In the genomic region with DNA sequence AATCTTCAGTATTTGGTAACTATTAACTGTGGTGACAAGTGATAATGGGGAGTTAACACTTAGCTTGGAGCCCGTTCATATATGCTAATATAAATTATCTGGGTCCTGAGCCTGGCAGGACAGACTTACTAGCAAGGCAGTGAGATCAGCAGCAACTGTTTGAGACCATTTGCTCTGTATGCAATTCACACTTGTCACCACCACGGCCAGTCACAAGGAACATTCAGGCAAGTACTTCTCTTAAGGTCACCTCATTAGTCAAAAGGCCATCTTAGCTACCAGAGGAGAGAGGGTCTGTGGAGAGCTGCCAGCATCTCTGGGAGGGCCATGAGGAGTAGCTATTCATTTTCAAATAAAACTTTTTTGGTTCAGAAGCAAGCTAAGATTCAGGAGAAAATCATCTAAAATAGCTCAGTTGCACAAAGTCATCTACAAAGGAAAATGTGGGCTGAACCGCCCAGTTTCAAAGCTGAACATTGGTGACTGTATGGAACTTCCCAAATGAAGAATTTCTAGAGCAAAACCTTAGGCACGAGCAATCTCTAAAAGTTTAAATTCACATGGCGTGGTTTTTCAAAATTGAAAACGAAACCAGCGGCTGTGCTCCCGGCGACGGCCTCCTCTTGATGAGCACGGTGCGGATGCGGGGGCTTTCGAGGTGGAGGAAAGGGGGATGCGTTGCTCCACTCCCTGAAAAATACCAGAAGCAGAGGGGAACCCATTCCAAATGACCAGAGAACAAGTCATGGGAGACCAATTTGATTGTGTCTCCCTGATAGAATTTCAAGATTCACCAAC, we compare ENCODE assay signal across 25 cellular contexts.
DNase-seq lines count a peak whose midpoint lies in the region; ATAC-seq lines count a peak whose summit lies in the region.
"Had no signal": no experiment of that assay in that cellular context is flagged by ENCODE, and none has a peak within 500 bp of the region (broad histone marks: within the 10 kb centered on the region; RNA-seq: fewer than 3 reads in every experiment).

No MANE protein-coding gene starts in this region.

- H3K4me3 Mint-ChIP-seq in CD4-positive, CD25-positive, alpha-beta regulatory T cell = peak overlapping the region in 3 of 4 donors; percentile 39 to 62 (median 57)
- no peak overlapping the region for H3K4me3 Mint-ChIP-seq in stimulated activated effector memory CD8-positive, alpha-beta T cell treated with anti-CD3 and anti-CD28 coated beads, Interleukin-12 subunit alpha, Interleukin-12 subunit beta, amount 100 ng/mL, for 72 hours
- H3K4me3 Mint-ChIP-seq: activated naive CD8-positive, alpha-beta T cell; CD14-positive monocyte; natural killer cell had no signal

- no peak overlapping the region for H3K4ac ChIP-seq in mesendoderm (ENCODE audit: low read depth, low read length)

- no peak overlapping the region for H3K4me3 ChIP-seq in CD4-positive, CD25-positive, alpha-beta regulatory T cell (ENCODE audit: low read depth, low read length)
- H3K4me3 ChIP-seq in mesendoderm (ENCODE audit: low read length) = no peak overlapping the region
- H3K4me3 ChIP-seq: breast epithelium, hepatocyte, lung, mucosa of descending colon, tibial artery had no signal

- no peaks in the 10 kb centered on the region for H3K27me3 Mint-ChIP-seq in CD4-positive, CD25-positive, alpha-beta regulatory T cell
- H3K27me3 Mint-ChIP-seq: activated naive CD8-positive, alpha-beta T cell had no signal

- no peaks in the 10 kb centered on the region for H3K4me1 ChIP-seq in CD4-positive, CD25-positive, alpha-beta regulatory T cell (ENCODE audit: control insufficient read depth, insufficient read depth, low read length, poor library complexity, severe bottlenecking)
- H3K4me1 ChIP-seq in mesendoderm (ENCODE audit: control insufficient read depth, low read depth, low read length) = no peaks in the 10 kb centered on the region
- H3K4me1 ChIP-seq: breast epithelium, tibial artery had no signal

- peak overlapping the region in 2 of 3 donors; percentile 32 to 54 for H3K27ac Mint-ChIP-seq in CD4-positive, CD25-positive, alpha-beta regulatory T cell
- no peak overlapping the region for H3K27ac Mint-ChIP-seq in stimulated activated effector memory CD8-positive, alpha-beta T cell treated with anti-CD3 and anti-CD28 coated beads, Interleukin-12 subunit alpha, Interleukin-12 subunit beta, amount 100 ng/mL, for 72 hours
- H3K27ac Mint-ChIP-seq: activated naive CD8-positive, alpha-beta T cell; activated T-helper 2 cell treated with anti-CD3 and anti-CD28 coated beads, Interferon-gamma antibody, Interleukin-2, Interleukin-4, amounts not matched to agents 10 μg/mL and 5 μg/mL and 100 μg/mL, durations not matched to agents 14 hours and 24 hours and 36 hours; CD14-positive monocyte; natural killer cell had no signal

- H2BK15ac ChIP-seq in mesendoderm (replicated peaks; ENCODE audit: low read depth) = no peak overlapping the region

- peaks cover 0 to 6% (median 0%) of the 10 kb centered on the region in 7 donors for H3K9me3 Mint-ChIP-seq in CD4-positive, CD25-positive, alpha-beta regulatory T cell
- H3K9me3 Mint-ChIP-seq in stimulated activated effector memory CD8-positive, alpha-beta T cell treated with anti-CD3 and anti-CD28 coated beads, Interleukin-12 subunit alpha, Interleukin-12 subunit beta, amount 100 ng/mL, for 72 hours = no peaks in the 10 kb centered on the region
- H3K9me3 Mint-ChIP-seq: activated T-helper 2 cell treated with anti-CD3 and anti-CD28 coated beads, Interferon-gamma antibody, Interleukin-2, Interleukin-4, amounts not matched to agents 10 μg/mL and 5 μg/mL and 100 μg/mL, durations not matched to agents 14 hours and 24 hours and 36 hours; natural killer cell had no signal

- ATAC-seq in CD4-positive, CD25-positive, alpha-beta regulatory T cell (ENCODE audit: low read depth in 2 of 2) = no peak
- no peak for ATAC-seq in stimulated activated effector memory CD8-positive, alpha-beta T cell treated with anti-CD3 and anti-CD28 coated beads, Interleukin-12 subunit alpha, Interleukin-12 subunit beta, amount 100 ng/mL, for 72 hours
- ATAC-seq: mucosa of descending colon, natural killer cell had no signal

- WGBS in mesendoderm (ENCODE audit: extremely low coverage, insufficient coverage, low lambda C conversion rate) = no CpG with 5 or more reads among the region's 15 CpGs

- H2AK5ac ChIP-seq in mesendoderm (ENCODE audit: low read length) = no peak overlapping the region

- H3K56ac ChIP-seq in mesendoderm (ENCODE audit: low read length) = no peak overlapping the region

- no peak overlapping the region for H3K27ac ChIP-seq in CD4-positive, CD25-positive, alpha-beta regulatory T cell (ENCODE audit: insufficient read depth, low read length, poor library complexity, severe bottlenecking)
- H3K27ac ChIP-seq in mesendoderm (ENCODE audit: low read depth, low read length) = no peak overlapping the region
- H3K27ac ChIP-seq: breast epithelium, hepatocyte, RWPE1, tibial artery had no signal

- no peak overlapping the region for H3K23ac ChIP-seq in mesendoderm (ENCODE audit: low read length)

- H2BK120ac ChIP-seq in mesendoderm (ENCODE audit: low read depth, low read length) = no peak overlapping the region

- H4K8ac ChIP-seq in mesendoderm (ENCODE audit: low read depth, low read length) = no peak overlapping the region

- no peaks in the 10 kb centered on the region for H3K36me3 ChIP-seq in CD4-positive, CD25-positive, alpha-beta regulatory T cell (ENCODE audit: control insufficient read depth, insufficient read depth, low read length)
- no peaks in the 10 kb centered on the region for H3K36me3 ChIP-seq in mesendoderm (ENCODE audit: control insufficient read depth, insufficient read depth, low read length)
- H3K36me3 ChIP-seq: breast epithelium, tibial artery had no signal

- no peak overlapping the region for H2BK5ac ChIP-seq in mesendoderm (ENCODE audit: low read length)

- H3K36me3 Mint-ChIP-seq in CD4-positive, CD25-positive, alpha-beta regulatory T cell = no peaks in the 10 kb centered on the region
- H3K36me3 Mint-ChIP-seq in stimulated activated effector memory CD8-positive, alpha-beta T cell treated with anti-CD3 and anti-CD28 coated beads, Interleukin-12 subunit alpha, Interleukin-12 subunit beta, amount 100 ng/mL, for 72 hours = no peaks in the 10 kb centered on the region
- H3K36me3 Mint-ChIP-seq: activated naive CD8-positive, alpha-beta T cell; CD14-positive monocyte; natural killer cell had no signal

- no peak for DNase-seq in CD4-positive, CD25-positive, alpha-beta regulatory T cell
- DNase-seq in H4 (ENCODE audit: low spot score) (peak; percentile 21), RPMI8226 (peak; percentile 5), mesendoderm (peak; percentile 44), NCI-H2196 treated with DMSO at 0.1 percent for 48 hours (lab: John Stamatoyannopoulos, UW; ENCODE audit: unreplicated experiment) (no peak), cortex of kidney (lab: John Stamatoyannopoulos, UW) (no peak)
- no peak for DNase-seq in stimulated activated effector memory CD8-positive, alpha-beta T cell treated with anti-CD3 and anti-CD28 coated beads, Interleukin-12 subunit alpha, Interleukin-12 subunit beta, amount 100 ng/mL, for 72 hours (ENCODE audit: low spot score in 2 of 2)
- DNase-seq: activated CD4-positive, alpha-beta T cell treated with anti-CD3 and anti-CD28 coated beads, Interleukin-2, amount 50 U/mL, for 48 hours; anterior cingulate cortex; DND-41; kidney glomerular epithelial cell; mucosa of descending colon; natural killer cell; NCI-H1417; NCI-H446; NCI-H774; stimulated activated CD4-positive, alpha-beta T cell treated with anti-CD3 and anti-CD28 coated beads, Interleukin-4, amount 100 ng/mL, for 1 hour; tibial artery had no signal

- H3K4me2 ChIP-seq in mesendoderm (ENCODE audit: low read length) = no peak overlapping the region
- H3K4me2 ChIP-seq: hepatocyte had no signal

- H3K27me3 ChIP-seq in CD4-positive, CD25-positive, alpha-beta regulatory T cell (ENCODE audit: control insufficient read depth, insufficient read depth, low read length) = no peaks in the 10 kb centered on the region
- no peaks in the 10 kb centered on the region for H3K27me3 ChIP-seq in mesendoderm (ENCODE audit: insufficient read depth, low read length, poor library complexity)
- H3K27me3 ChIP-seq: breast epithelium, hepatocyte had no signal

- no peaks in the 10 kb centered on the region for H3K79me1 ChIP-seq in mesendoderm (ENCODE audit: low read length)

- no peak overlapping the region for H3K9ac ChIP-seq in mesendoderm (ENCODE audit: low read length)

- H3K79me2 ChIP-seq in mesendoderm (ENCODE audit: control insufficient read depth, insufficient read depth, low read length) = no peaks in the 10 kb centered on the region
- H3K79me2 ChIP-seq: hepatocyte had no signal

- peaks cover 0 to 11% (median 5%) of the 10 kb centered on the region in 4 donors for H3K4me1 Mint-ChIP-seq in CD4-positive, CD25-positive, alpha-beta regulatory T cell
- H3K4me1 Mint-ChIP-seq in stimulated activated effector memory CD8-positive, alpha-beta T cell treated with anti-CD3 and anti-CD28 coated beads, Interleukin-12 subunit alpha, Interleukin-12 subunit beta, amount 100 ng/mL, for 72 hours = no peaks in the 10 kb centered on the region
- H3K4me1 Mint-ChIP-seq: CD14-positive monocyte, natural killer cell had no signal

- no peak overlapping the region for H3K18ac ChIP-seq in mesendoderm (ENCODE audit: low read length)

- H4K5ac ChIP-seq in mesendoderm (ENCODE audit: low read length) = no peak overlapping the region

- no peaks in the 10 kb centered on the region for H3K9me3 ChIP-seq in CD4-positive, CD25-positive, alpha-beta regulatory T cell (ENCODE audit: control insufficient read depth in 2 of 2, low read length in 2 of 2)
- H3K9me3 ChIP-seq: breast epithelium, mucosa of descending colon, tibial artery had no signal

Comparison
In these comparisons a context has a peak if more than half of its experiments do, and no peak if none do; other contexts are left out.
1. DNase-seq: peak in H4 (single experiment), RPMI8226 (single experiment) and mesendoderm (single experiment); none in CD4-positive, CD25-positive, alpha-beta regulatory T cell (0 of 3), NCI-H2196 treated with DMSO at 0.1 percent for 48 hours (single experiment), stimulated activated effector memory CD8-positive, alpha-beta T cell treated with anti-CD3 and anti-CD28 coated beads, Interleukin-12 subunit alpha, Interleukin-12 subunit beta, amount 100 ng/mL, for 72 hours (0 of 2) and cortex of kidney (single experiment).